In genomic region chr10:62990126-62990525, GRCh38 we compare ENCODE assay signal across 16 cellular contexts.
"Had no signal": no experiment of that assay in that cellular context is flagged by ENCODE, and none has a peak within 500 bp of the region (broad histone marks: within the 10 kb centered on the region; RNA-seq: fewer than 3 reads in every experiment).

No MANE protein-coding gene starts in this region.

- H3K4me3 ChIP-seq: cardiac muscle cell, SJSA1, skin epidermis had no signal

- H3K79me2 ChIP-seq: parathyroid adenoma had no signal

- H3K9me3 Mint-ChIP-seq: activated naive CD8-positive, alpha-beta T cell treated with anti-CD3 and anti-CD28 coated beads, Interleukin-2, amount 10 ng/mL, durations not matched to agents 7 days and 5 days; immature natural killer cell; type B pancreatic cell had no signal

- H3K36me3 ChIP-seq: cardiac muscle cell, SJSA1 had no signal

- H3K27me3 ChIP-seq: SJSA1 had no signal

- H3K4me1 ChIP-seq: parathyroid adenoma had no signal

- ATAC-seq: naive thymus-derived CD4-positive, alpha-beta T cell had no signal

- H3K9me3 ChIP-seq: SJSA1 had no signal

- H3K27ac Mint-ChIP-seq: activated naive CD8-positive, alpha-beta T cell treated with anti-CD3 and anti-CD28 coated beads, Interleukin-2, amount 10 ng/mL, durations not matched to agents 7 days and 5 days; immature natural killer cell; naive thymus-derived CD4-positive, alpha-beta T cell; type B pancreatic cell had no signal

- H3K27ac ChIP-seq: cardiac muscle cell, parathyroid adenoma, SJSA1 had no signal

- H3K4me3 Mint-ChIP-seq: activated naive CD8-positive, alpha-beta T cell treated with anti-CD3 and anti-CD28 coated beads, Interleukin-2, amount 10 ng/mL, durations not matched to agents 7 days and 5 days; immature natural killer cell; naive thymus-derived CD4-positive, alpha-beta T cell; type B pancreatic cell had no signal

- H2AFZ ChIP-seq: parathyroid adenoma had no signal

- H3K36me3 Mint-ChIP-seq: activated naive CD8-positive, alpha-beta T cell treated with anti-CD3 and anti-CD28 coated beads, Interleukin-2, amount 10 ng/mL, durations not matched to agents 7 days and 5 days; naive thymus-derived CD4-positive, alpha-beta T cell; type B pancreatic cell had no signal

- H3K4me1 Mint-ChIP-seq: activated naive CD8-positive, alpha-beta T cell treated with anti-CD3 and anti-CD28 coated beads, Interleukin-2, amount 10 ng/mL, durations not matched to agents 7 days and 5 days; immature natural killer cell had no signal

- H3K9ac ChIP-seq: parathyroid adenoma had no signal

- DNase-seq: activated CD4-positive, alpha-beta T cell treated with anti-CD3 and anti-CD28 coated beads for 1 hour; activated gamma-delta T cell treated with Interleukin-2 at 50 U/mL for 16 hours; activated naive CD8-positive, alpha-beta T cell treated with anti-CD3 and anti-CD28 coated beads, Interleukin-2, amount 10 ng/mL, durations not matched to agents 7 days and 5 days; aorta; cortex of kidney; effector CD8-positive, alpha-beta T cell; glutamatergic neuron; immature natural killer cell; naive thymus-derived CD4-positive, alpha-beta T cell; retina; substantia nigra had no signal
